In genomic region chr1:183021405-183022201, GRCh38 we compare ENCODE assay signal across 8 cellular contexts. TPM values are rescaled to one million over a fixed set of nuclear protein-coding genes. Genes with fewer than 3 reads are reported as not detected.
DNase-seq lines count a peak whose midpoint lies in the region; TF ChIP-seq lines count a peak whose summit lies in the region.

No MANE protein-coding gene starts in this region.

- H3K27ac ChIP-seq in SU-DHL-6 (ENCODE audit: low read depth, low read length) = no peak overlapping the region
- H3K27ac ChIP-seq in rectal smooth muscle tissue (ENCODE audit: low read depth, low read length) = peak overlapping the region; percentile 100

- no peaks in the 10 kb centered on the region for H3K9me2 ChIP-seq in SU-DHL-6 (replicated peaks; ENCODE audit: insufficient read depth, low read length)

- DNase-seq in GM06990 (ENCODE audit: extremely low read depth, insufficient read length) = no peak
- no peak for DNase-seq in fibroblast of villous mesenchyme (ENCODE audit: low read depth)
- no peak for DNase-seq in dedifferentiated amniotic fluid mesenchymal stem cell (ENCODE audit: extremely low spot score)
- DNase-seq in GM19240 (ENCODE audit: insufficient read length, low spot score) = no peak
- DNase-seq in GM20000 (ENCODE audit: low spot score) = no peak
- no peak for DNase-seq in HK-2 (ENCODE audit: unreplicated experiment)

- no peak overlapping the region for H2AFZ ChIP-seq in SU-DHL-6 (ENCODE audit: low read depth, low read length, severe bottlenecking)

- 0 out of 2 replicates have a peak, but pooled peaks cover 4% of the 10 kb centered on the region for H3K79me2 ChIP-seq in SU-DHL-6 (ENCODE audit: insufficient read depth, low read length)

- H3K4me1 ChIP-seq in rectal smooth muscle tissue (ENCODE audit: control insufficient read depth, insufficient read depth, low read length) = peaks cover 11% of the 10 kb centered on the region

- H3K9me3 ChIP-seq in SU-DHL-6 (ENCODE audit: insufficient read depth, low read length) = no peaks in the 10 kb centered on the region

- H3K27me3 ChIP-seq in GM06990 (replicated peaks; ENCODE audit: control insufficient read depth, insufficient read depth, low read length) (no peaks in the 10 kb centered on the region), SU-DHL-6 (ENCODE audit: low read length) (no peaks in the 10 kb centered on the region), rectal smooth muscle tissue (ENCODE audit: control insufficient read depth, insufficient read depth, low read length) (no peaks in the 10 kb centered on the region)

- peaks cover 19% of the 10 kb centered on the region for H4K20me1 ChIP-seq in SU-DHL-6 (ENCODE audit: low read depth, low read length)

- H3F3A ChIP-seq in SU-DHL-6 (ENCODE audit: insufficient read depth) = peaks cover 22% of the 10 kb centered on the region; the same call in 1 of the 2 replicates

- peak overlapping the region; percentile 60 for H3K4me2 ChIP-seq in SU-DHL-6 (ENCODE audit: low read depth, low read length, poor library complexity, severe bottlenecking)

- H3K4me3 ChIP-seq in GM06990 (replicated peaks; ENCODE audit: low read depth, low read length) (peak overlapping the region; percentile 76; the same call in 1 of the 2 replicates), SU-DHL-6 (ENCODE audit: insufficient read depth, low read length, poor library complexity, severe bottlenecking) (no peak overlapping the region), fibroblast of villous mesenchyme (ENCODE audit: low read depth, low read length) (peak overlapping the region; percentile 65), rectal smooth muscle tissue (ENCODE audit: low read length) (peak overlapping the region; percentile 76)

- H3K36me3 ChIP-seq in GM06990 (ENCODE audit: control insufficient read depth, insufficient read depth, low read length) (no peaks in the 10 kb centered on the region), SU-DHL-6 (ENCODE audit: low read length) (no peaks in the 10 kb centered on the region), rectal smooth muscle tissue (ENCODE audit: control insufficient read depth, insufficient read depth, low read length) (no peaks in the 10 kb centered on the region)

- TF ChIP-seq CTCF in GM06990 (IDR thresholded peaks at IDR 0.05; ENCODE audit: insufficient read depth, low read length, poor library complexity, severe bottlenecking) = no peak
- no peak for TF ChIP-seq CTCF in SU-DHL-6 (IDR thresholded peaks at IDR 0.05; ENCODE audit: insufficient read depth, low read length, poor library complexity, severe bottlenecking)
- no peak for TF ChIP-seq CTCF in fibroblast of villous mesenchyme (IDR thresholded peaks at IDR 0.05; ENCODE audit: insufficient read depth, low read depth, low read length)
- no peak for TF ChIP-seq CTCF in GM20000 (IDR thresholded peaks at IDR 0.05; ENCODE audit: extremely low read depth, missing control alignments)

- H3K9ac ChIP-seq in SU-DHL-6 (ENCODE audit: low read length) (no peak overlapping the region), rectal smooth muscle tissue (ENCODE audit: low read length) (no peak overlapping the region)

RNA-seq across cellular contexts. Expression of gene LAMC1, which starts 1.6 kb away (rescaled TPM):
- 541 and 761 TPM in 2 replicates for total RNA-seq in fibroblast of villous mesenchyme
